Comparison of ENCODE assay signal across 20 cellular contexts in genomic region chr1:7852778-7853177, GRCh38. TPM values are rescaled to one million over a fixed set of nuclear protein-coding genes. Genes with fewer than 3 reads are reported as not detected.
"Had no signal": no experiment of that assay in that cellular context is flagged by ENCODE, and none has a peak within 500 bp of the region (broad histone marks: within the 10 kb centered on the region; RNA-seq: fewer than 3 reads in every experiment).

A gene with protein sequence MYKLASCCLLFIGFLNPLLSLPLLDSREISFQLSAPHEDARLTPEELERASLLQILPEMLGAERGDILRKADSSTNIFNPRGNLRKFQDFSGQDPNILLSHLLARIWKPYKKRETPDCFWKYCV (minus strand): TSS chr1:7853065. CDS start chr1:7853003, 62 bp downstream.

- H3K4me3 ChIP-seq: sigmoid colon, spleen, thoracic aorta, upper lobe of right lung had no signal

- H3K4me1 ChIP-seq: upper lobe of right lung had no signal

- H3K36me3 ChIP-seq: sigmoid colon, spleen, thoracic aorta, upper lobe of right lung had no signal

- H3K27ac ChIP-seq: sigmoid colon, spleen, thoracic aorta, upper lobe of right lung, VCaP had no signal

- DNase-seq: activated CD4-positive, alpha-beta T cell treated with anti-CD3 and anti-CD28 coated beads, Interleukin-2, amount 50 U/mL, for 4 hours; cerebellar nuclear complex; cortex of kidney; left ventricle myocardium superior; naive thymus-derived CD8-positive, alpha-beta T cell; nucleus accumbens; sigmoid colon; spleen; stimulated activated naive B cell treated with anti-CD40 and anti-IgM and Interleukin-4, amounts not matched to agents 10 μg/mL and 1 μg/mL and 100 μg/mL, for 72 hours; T-helper 9 cell; upper lobe of right lung had no signal

- H3K9me3 ChIP-seq: sigmoid colon, spleen, thoracic aorta, upper lobe of right lung had no signal

- ATAC-seq: left ventricle myocardium superior; naive thymus-derived CD8-positive, alpha-beta T cell; stimulated activated naive B cell treated with anti-CD40 and anti-IgM and Interleukin-4, amounts not matched to agents 10 μg/mL and 1 μg/mL and 100 μg/mL, for 72 hours; upper lobe of right lung had no signal

- H3K27me3 ChIP-seq: sigmoid colon, spleen, upper lobe of right lung had no signal

RNA-seq across cellular contexts. Expression of the gene that starts here (rescaled TPM):
- total RNA-seq: activated CD8-positive, alpha-beta memory T cell treated with anti-CD3 and anti-CD28 coated beads for 36 hours; activated T-helper 1 cell treated with anti-CD3 and anti-CD28 coated beads, Interleukin-12 subunit alpha, Interleukin-12 subunit beta, Interleukin-2, Interleukin-4 antibody, amounts not matched to agents 30 ng/mL and 10 ng/mL and 1 ng/mL, durations not matched to agents 14 hours and 24 hours and 36 hours; bronchial epithelial cell; frontal cortex; kidney epithelial cell; left ventricle myocardium superior; mucosa of gallbladder; naive thymus-derived CD8-positive, alpha-beta T cell; renal cortical epithelial cell; sigmoid colon; thoracic aorta; upper lobe of right lung had no signal
